Comparison of ENCODE assay signal across 8 cellular contexts in the genomic region with DNA sequence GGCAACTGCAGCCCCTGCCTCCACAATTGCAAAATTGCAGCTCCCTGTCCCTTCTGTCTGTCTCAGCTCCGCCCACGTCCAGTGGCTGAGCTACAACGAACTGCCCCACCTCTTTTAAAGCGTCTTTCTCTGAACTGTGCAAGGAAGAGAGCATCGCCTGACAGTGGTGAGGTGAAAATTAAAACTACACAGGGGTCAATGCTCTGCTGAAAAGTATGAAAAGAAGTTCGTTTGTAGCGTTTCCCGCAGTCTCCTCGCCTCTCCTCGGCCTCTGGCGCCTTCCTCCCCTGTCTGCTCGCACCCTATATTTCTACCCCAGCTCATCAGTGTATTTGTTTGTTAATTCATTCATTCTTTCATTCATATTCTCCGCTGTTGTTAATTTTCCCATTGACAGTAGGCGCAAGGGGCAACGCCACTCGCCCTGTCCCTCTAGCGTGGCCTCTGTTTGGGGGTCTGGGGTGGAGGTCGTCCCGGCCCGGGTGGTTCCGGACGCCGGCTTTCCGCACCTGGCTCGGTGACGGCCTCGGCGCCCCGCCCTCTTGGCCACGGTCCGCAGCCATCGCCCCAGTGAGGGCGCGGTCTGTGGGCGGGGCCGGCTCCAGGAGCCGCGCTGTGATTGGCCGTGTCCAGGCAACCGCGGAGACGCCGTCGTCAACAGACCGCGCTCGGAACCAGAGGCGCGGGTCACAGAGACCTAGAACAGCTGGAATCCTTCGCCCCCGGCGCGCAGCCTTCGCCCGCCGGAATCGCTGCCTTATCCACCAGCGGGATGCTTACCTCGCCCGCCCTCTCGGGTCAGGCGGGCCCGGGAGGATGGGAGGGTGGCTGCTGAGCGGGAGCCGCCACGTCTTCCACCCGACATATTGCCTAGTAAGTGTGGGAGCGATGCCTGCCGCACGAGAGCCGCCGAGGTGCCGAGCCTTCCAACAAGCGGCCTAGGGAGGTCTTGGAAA. TPM values are rescaled to one million over a fixed set of nuclear protein-coding genes. Genes with fewer than 3 reads are reported as not detected.
DNase-seq lines count a peak whose midpoint lies in the region; ATAC-seq, FAIRE-seq and TF ChIP-seq lines count a peak whose summit lies in the region.

TSS of gene VWA3B (plus strand) at position 677 of the 956 bp plus-strand sequence. CDS start 5,926 bp downstream, outside the sequence.

- peaks cover 14 to 23% (median 21%) of the 10 kb centered on the region in 3 donors for H3K27me3 Mint-ChIP-seq in immature natural killer cell (ENCODE audit: low read depth in 3 of 3)

- in situ Hi-C loops in T47D (cut with HindIII; ENCODE audit: low pct_unique_long_range_greater_than_20kb, low sequenced_read_pairs): no loop called here

- H3K27ac Mint-ChIP-seq in immature natural killer cell: no peak within 1 kb of the TSS

- H3K36me3 Mint-ChIP-seq in immature natural killer cell: no peaks in the 10 kb centered on the region

- peak; percentile 83 for ATAC-seq in GM19463 (IDR thresholded peaks at IDR 0.05; ENCODE audit: unreplicated experiment)

- H3K9me3 Mint-ChIP-seq in immature natural killer cell: no peaks in the 10 kb centered on the region

- TF ChIP-seq CTCF in D721Med (IDR thresholded peaks at IDR 0.05; ENCODE audit: insufficient read depth, missing control alignments): no peak

- H3K4me3 Mint-ChIP-seq in immature natural killer cell: peak within 1 kb of the TSS; percentile 64 to 76 (median 67)

- FAIRE-seq in D721Med (lab: Jason Lieb, UNC): no peak

- H3K4me1 Mint-ChIP-seq in immature natural killer cell: peaks cover 10 to 25% of the 10 kb centered on the region in 2 donors

- DNase-seq in D721Med (ENCODE audit: insufficient read length, low spot score) (peak; percentile 82), HS-27A (ENCODE audit: low read depth) (peak; percentile 8), RKO (ENCODE audit: low spot score) (peak; percentile 52), T47D (ENCODE audit: low read depth in 1 of 2, low spot score in 1 of 2) (peak; percentile 80 to 83), immature natural killer cell (no peak), OCI-M2 (lab: John Stamatoyannopoulos, UW; ENCODE audit: unreplicated experiment) (no peak)
- DNase-seq in stimulated activated CD4-positive, alpha-beta T cell treated with anti-CD3 and anti-CD28 coated beads, Interleukin-1b, Interleukin-23, amount 100 ng/mL, for 24 hours (ENCODE audit: low read depth in 4 of 4, low spot score in 1 of 4): peak in 3 of 4 experiments; percentile 25 to 57 (median 40)

RNA-seq across cellular contexts. Expression of gene VWA3B, which starts in this region (rescaled TPM):
- not detected for polyA plus RNA-seq in immature natural killer cell

Comparison
In these comparisons a context has a peak if more than half of its experiments do, and no peak if none do; other contexts are left out.
1. DNase-seq: peak in D721Med (single experiment), HS-27A (single experiment), RKO (single experiment), T47D (2 of 2) and stimulated activated CD4-positive, alpha-beta T cell treated with anti-CD3 and anti-CD28 coated beads, Interleukin-1b, Interleukin-23, amount 100 ng/mL, for 24 hours (3 of 4); none in immature natural killer cell (0 of 3) and OCI-M2 (single experiment).